22 cellular contexts compared by ENCODE assay signal in the genomic region with DNA sequence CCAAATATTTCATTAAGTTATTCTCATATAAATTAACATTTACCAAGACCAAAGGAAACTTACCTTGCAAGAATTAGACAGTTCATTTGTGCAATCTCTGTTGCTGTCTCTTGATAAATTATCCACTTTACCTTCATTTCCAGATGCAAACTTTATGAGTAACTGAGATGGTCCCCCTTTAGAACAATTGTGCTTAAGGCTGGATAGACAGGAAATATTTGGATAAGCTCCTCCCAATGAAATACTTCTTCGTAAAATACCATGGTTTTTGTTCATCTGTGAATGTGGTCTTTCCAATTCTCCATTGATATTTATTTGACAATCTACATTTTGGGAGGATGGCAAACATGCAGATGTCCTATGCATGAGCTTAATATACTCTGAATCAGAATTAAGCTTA.
A peak's percentile ranks its signal among the peaks of the same experiment; 100 is the strongest.
DNase-seq lines count a peak whose midpoint lies in the region; ATAC-seq and TF ChIP-seq lines count a peak whose summit lies in the region.
"Had no signal": no experiment of that assay in that cellular context is flagged by ENCODE, and none has a peak within 500 bp of the region (broad histone marks: within the 10 kb centered on the region; RNA-seq: fewer than 3 reads in every experiment).

No MANE protein-coding gene starts in this region.

- DNase-seq in left ventricle myocardium inferior (no peak), right cardiac atrium (no peak), fibroblast of peridontal ligament (ENCODE audit: extremely low read depth) (peak; percentile 35), NK-92 (lab: John Stamatoyannopoulos, UW; ENCODE audit: unreplicated experiment) (no peak), mucosa of descending colon (no peak)
- no peak for DNase-seq in stimulated activated CD8-positive, alpha-beta memory T cell treated with anti-CD3 and anti-CD28 coated beads, Interleukin-4, amount 100 ng/mL, for 48 hours
- DNase-seq in stimulated activated naive B cell treated with anti-CD40 and anti-IgM and Interleukin-4, amounts not matched to agents 10 μg/mL and 1 μg/mL and 100 μg/mL, for 72 hours, result no peak
- DNase-seq: 8988T; activated CD4-positive, alpha-beta T cell treated with anti-CD3 and anti-CD28 coated beads, Interleukin-2, amount 50 U/mL, for 4 hours; activated naive CD4-positive, alpha-beta T cell treated with anti-CD3 and anti-CD28 coated beads, Interleukin-2, amount 50 U/mL, for 16 hours; activated T-cell treated with anti-CD3 and anti-CD28 coated beads, Interleukin-2, amount 50 U/mL, for 1 hour; CD4-positive, alpha-beta T cell; islet precursor cell; Karpas-422; naive thymus-derived CD8-positive, alpha-beta T cell; NCI-H1417; NCI-H2171; RPMI8226 had no signal

- no peak overlapping the region for H3K27ac Mint-ChIP-seq in stimulated activated naive B cell treated with anti-CD40 and anti-IgM and Interleukin-4, amounts not matched to agents 10 μg/mL and 1 μg/mL and 100 μg/mL, for 72 hours
- H3K27ac Mint-ChIP-seq: CD4-positive, alpha-beta T cell; GM23338; naive thymus-derived CD8-positive, alpha-beta T cell; stimulated activated effector memory CD8-positive, alpha-beta T cell treated with anti-CD3 and anti-CD28 coated beads, Interleukin-12 subunit alpha, Interleukin-12 subunit beta, amount 100 ng/mL, for 72 hours had no signal

- no peaks in the 10 kb centered on the region for H3K36me3 ChIP-seq in left ventricle myocardium inferior
- no peaks in the 10 kb centered on the region for H3K36me3 ChIP-seq in mucosa of descending colon (ENCODE audit: low read depth)

- WGBS in right cardiac atrium, result 55% methylated on average over 1 of the region's 1 CpG

- no peak overlapping the region for H3K27ac ChIP-seq in left ventricle myocardium inferior (replicated peaks)
- H3K27ac ChIP-seq in right cardiac atrium (ENCODE audit: low read length), result no peak overlapping the region

- H3K9me3 ChIP-seq in left ventricle myocardium inferior (replicated peaks) (no peaks in the 10 kb centered on the region), right cardiac atrium (ENCODE audit: control insufficient read depth, low read length) (no peaks in the 10 kb centered on the region), mucosa of descending colon (no peaks in the 10 kb centered on the region)

- TF ChIP-seq CTCF in left ventricle myocardium inferior (IDR thresholded peaks at IDR 0.05; ENCODE audit: borderline replicate concordance) (no peak), WI38 (IDR thresholded peaks at IDR 0.05; ENCODE audit: low read depth, low read length) (no peak), mucosa of descending colon (IDR thresholded peaks at IDR 0.05) (no peak)

- H3K4me1 Mint-ChIP-seq in stimulated activated naive B cell treated with anti-CD40 and anti-IgM and Interleukin-4, amounts not matched to agents 10 μg/mL and 1 μg/mL and 100 μg/mL, for 72 hours, result no peaks in the 10 kb centered on the region
- H3K4me1 Mint-ChIP-seq: naive thymus-derived CD8-positive, alpha-beta T cell; stimulated activated effector memory CD8-positive, alpha-beta T cell treated with anti-CD3 and anti-CD28 coated beads, Interleukin-12 subunit alpha, Interleukin-12 subunit beta, amount 100 ng/mL, for 72 hours had no signal

- intact Hi-C loops in left ventricle myocardium inferior (cut with micrococcal nuclease) (no loop called here), right cardiac atrium (cut with DNase I) (no loop called here), mucosa of descending colon (cut with DNase I, micrococcal nuclease) (no loop called here)

- H3K4me1 ChIP-seq in left ventricle myocardium inferior (peaks cover 14% of the 10 kb centered on the region), right cardiac atrium (ENCODE audit: control insufficient read depth, insufficient read depth, low read length) (peaks cover 1% of the 10 kb centered on the region), mucosa of descending colon (ENCODE audit: low read depth) (no peaks in the 10 kb centered on the region)

- peak overlapping the region; percentile 10 for H3K4me3 ChIP-seq in left ventricle myocardium inferior
- H3K4me3 ChIP-seq in right cardiac atrium (ENCODE audit: low read length), result no peak overlapping the region
- peak overlapping the region; percentile 85 for H3K4me3 ChIP-seq in WI38 (ENCODE audit: low read depth, low read length)
- H3K4me3 ChIP-seq in mucosa of descending colon, result no peak overlapping the region
- H3K4me3 ChIP-seq: GM23338 had no signal

- no peaks in the 10 kb centered on the region for H3K9me3 Mint-ChIP-seq in stimulated activated naive B cell treated with anti-CD40 and anti-IgM and Interleukin-4, amounts not matched to agents 10 μg/mL and 1 μg/mL and 100 μg/mL, for 72 hours
- H3K9me3 Mint-ChIP-seq: CD4-positive, alpha-beta T cell; GM23338; naive thymus-derived CD8-positive, alpha-beta T cell; stimulated activated effector memory CD8-positive, alpha-beta T cell treated with anti-CD3 and anti-CD28 coated beads, Interleukin-12 subunit alpha, Interleukin-12 subunit beta, amount 100 ng/mL, for 72 hours had no signal

- no peak for ATAC-seq in right cardiac atrium
- no peak for ATAC-seq in stimulated activated naive B cell treated with anti-CD40 and anti-IgM and Interleukin-4, amounts not matched to agents 10 μg/mL and 1 μg/mL and 100 μg/mL, for 72 hours (replicated peaks)
- ATAC-seq in mucosa of descending colon, result no peak
- ATAC-seq: esophagus mucosa; GM23338; naive thymus-derived CD8-positive, alpha-beta T cell; stimulated activated effector memory CD8-positive, alpha-beta T cell treated with anti-CD3 and anti-CD28 coated beads, Interleukin-12 subunit alpha, Interleukin-12 subunit beta, amount 100 ng/mL, for 72 hours had no signal

- H3K36me3 Mint-ChIP-seq in stimulated activated naive B cell treated with anti-CD40 and anti-IgM and Interleukin-4, amounts not matched to agents 10 μg/mL and 1 μg/mL and 100 μg/mL, for 72 hours, result no peaks in the 10 kb centered on the region
- H3K36me3 Mint-ChIP-seq: naive thymus-derived CD8-positive, alpha-beta T cell; stimulated activated effector memory CD8-positive, alpha-beta T cell treated with anti-CD3 and anti-CD28 coated beads, Interleukin-12 subunit alpha, Interleukin-12 subunit beta, amount 100 ng/mL, for 72 hours had no signal

- no peak overlapping the region for H3K4me3 Mint-ChIP-seq in stimulated activated naive B cell treated with anti-CD40 and anti-IgM and Interleukin-4, amounts not matched to agents 10 μg/mL and 1 μg/mL and 100 μg/mL, for 72 hours
- H3K4me3 Mint-ChIP-seq: CD4-positive, alpha-beta T cell; GM23338; naive thymus-derived CD8-positive, alpha-beta T cell; stimulated activated effector memory CD8-positive, alpha-beta T cell treated with anti-CD3 and anti-CD28 coated beads, Interleukin-12 subunit alpha, Interleukin-12 subunit beta, amount 100 ng/mL, for 72 hours had no signal

- H3K27me3 Mint-ChIP-seq in stimulated activated naive B cell treated with anti-CD40 and anti-IgM and Interleukin-4, amounts not matched to agents 10 μg/mL and 1 μg/mL and 100 μg/mL, for 72 hours, result no peaks in the 10 kb centered on the region
- H3K27me3 Mint-ChIP-seq: CD4-positive, alpha-beta T cell had no signal

- H3K27me3 ChIP-seq in left ventricle myocardium inferior (ENCODE audit: low read depth), result no peaks in the 10 kb centered on the region
- no peaks in the 10 kb centered on the region for H3K27me3 ChIP-seq in right cardiac atrium (ENCODE audit: control insufficient read depth, insufficient read depth)

Comparison
In these comparisons a context has a peak if more than half of its experiments do, and no peak if none do; other contexts are left out.
1. H3K4me3 ChIP-seq: peak in left ventricle myocardium inferior (single experiment) and WI38 (single experiment); none in right cardiac atrium (single experiment) and mucosa of descending colon (single experiment).